8 cellular contexts compared by ENCODE assay signal in the genomic region with DNA sequence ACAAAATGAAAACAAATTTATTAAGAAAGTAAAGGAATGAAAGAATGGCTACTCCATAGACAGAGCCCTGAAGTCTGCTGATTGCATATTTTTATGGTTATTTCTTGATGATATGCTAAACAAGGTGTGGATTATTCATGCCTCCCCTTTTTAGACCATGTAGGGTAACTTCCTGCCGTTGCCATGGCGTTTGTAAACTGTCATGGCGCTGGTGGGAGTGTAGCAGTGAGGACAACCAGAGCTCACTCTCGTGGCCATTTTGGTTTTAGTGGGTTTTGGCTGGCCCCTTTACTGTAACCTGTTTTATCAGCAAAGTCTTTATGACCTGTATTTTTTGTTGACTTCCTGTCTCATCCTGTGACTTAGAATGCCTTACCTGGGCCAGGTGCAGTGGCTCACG. TPM values are rescaled to one million over a fixed set of nuclear protein-coding genes. Genes with fewer than 3 reads are reported as not detected.
DNase-seq lines count a peak whose midpoint lies in the region; ATAC-seq and TF ChIP-seq lines count a peak whose summit lies in the region.
"Not testable (repeated sequence)": the region's sequence is repeated elsewhere in the genome, so short reads cannot be mapped to it uniquely, and the experiment has no call there.

No MANE protein-coding gene starts in this region.

- TF ChIP-seq POLR2A in esophagus squamous epithelium (IDR thresholded peaks at IDR 0.05); transverse colon (IDR thresholded peaks at IDR 0.05): not testable (repeated sequence)

- H3K36me3 Mint-ChIP-seq in CD14-positive monocyte, result peaks cover 62 to 76% of the 10 kb centered on the region in 2 donors
- H3K36me3 Mint-ChIP-seq in activated T-helper 17 cell treated with anti-CD3 and anti-CD28 coated beads, Interleukin-2, amount 50 U/mL, for 72 hours (ENCODE audit: low read depth), result peaks cover 94% of the 10 kb centered on the region
- H3K36me3 Mint-ChIP-seq in MCF 10A (ENCODE audit: insufficient read depth, unreplicated experiment), result peaks cover 48% of the 10 kb centered on the region

- intact Hi-C loops in CD14-positive monocyte (cut with micrococcal nuclease); esophagus squamous epithelium (cut with DNase I); transverse colon (cut with DNase I; ENCODE audit: low total_unique reads): not testable (repeated sequence)
- intact Hi-C loops in MCF 10A (cut with micrococcal nuclease), result loop anchor here (5.0 kb wide), 1 partner anchor 48 kb away; no protein-coding TSS in a partner anchor

- H3K27ac Mint-ChIP-seq in CD14-positive monocyte, result peak overlapping the region in 6 of 7 donors; percentile 18 to 76 (median 55)
- H3K27ac Mint-ChIP-seq in activated T-helper 17 cell treated with anti-CD3 and anti-CD28 coated beads, Interleukin-2, amount 50 U/mL, for 72 hours, result not testable (repeated sequence)
- peak overlapping the region; percentile 59 for H3K27ac Mint-ChIP-seq in MCF 10A (ENCODE audit: low read depth, unreplicated experiment)

- CTCF ChIA-PET in RWPE1 (lab: Yijun Ruan, JAX) (interaction anchor here (0.7 kb wide), 1 partner anchor 54 kb away, joined by 3 read pairs; no protein-coding TSS in a partner anchor), MCF 10A (lab: Yijun Ruan, JAX) (interaction anchor here (1.4 kb wide), 1 partner anchor 23 kb away, joined by 3 read pairs; no protein-coding TSS in a partner anchor)

- H3K27ac ChIP-seq in RWPE1, result peak overlapping the region; percentile 93
- peak overlapping the region; percentile 50 to 85 (median 78) for H3K27ac ChIP-seq in esophagus squamous epithelium
- peak overlapping the region; percentile 62 to 66 for H3K27ac ChIP-seq in lung (ENCODE audit: low read depth in 1 of 2, low read length in 1 of 2)
- peak overlapping the region in 15 of 21 experiments; percentile 20 to 81 (median 67) for H3K27ac ChIP-seq in skin epidermis
- H3K27ac ChIP-seq in transverse colon, result peak overlapping the region; percentile 0 to 70 (median 67)

- H3K27me3 Mint-ChIP-seq in CD14-positive monocyte (ENCODE audit: low read depth in 3 of 3); activated T-helper 17 cell treated with anti-CD3 and anti-CD28 coated beads, Interleukin-2, amount 50 U/mL, for 72 hours; MCF 10A (ENCODE audit: insufficient read depth, unreplicated experiment): not testable (repeated sequence)

- POLR2A ChIA-PET in RWPE1 (lab: Yijun Ruan, JAX; ENCODE audit: low non-redundant PET), result not testable (repeated sequence)
- POLR2A ChIA-PET in MCF 10A (lab: Yijun Ruan, JAX), result interaction anchor here (1.4 to 11.5 kb wide), 5 partner anchors 9 to 79 kb away, joined by 3 to 199 read pairs (median 86); a partner anchor contains a TSS

- TF ChIP-seq EP300 in transverse colon (IDR thresholded peaks at IDR 0.05; ENCODE audit: low read depth), result not testable (repeated sequence)

- H3K9me3 ChIP-seq in esophagus squamous epithelium; lung (ENCODE audit: control insufficient read depth in 2 of 2, insufficient read depth in 1 of 2, low read length in 1 of 2); transverse colon: not testable (repeated sequence)

- not testable (repeated sequence) for BruUV-seq in MCF 10A (replicated peaks; lab: Mats Ljungman, UMichigan)

- H3K9me3 Mint-ChIP-seq in CD14-positive monocyte; activated T-helper 17 cell treated with anti-CD3 and anti-CD28 coated beads, Interleukin-2, amount 50 U/mL, for 72 hours: not testable (repeated sequence)
- peaks cover 14% of the 10 kb centered on the region for H3K9me3 Mint-ChIP-seq in MCF 10A (ENCODE audit: unreplicated experiment)

- H3K4me1 Mint-ChIP-seq in CD14-positive monocyte (peaks cover 41% of the 10 kb centered on the region), MCF 10A (ENCODE audit: insufficient read depth, unreplicated experiment) (peaks cover 51% of the 10 kb centered on the region)
- H3K4me1 Mint-ChIP-seq in activated T-helper 17 cell treated with anti-CD3 and anti-CD28 coated beads, Interleukin-2, amount 50 U/mL, for 72 hours, result peaks cover 61% of the 10 kb centered on the region

- H3K4me1 ChIP-seq in esophagus squamous epithelium (peaks cover 30 to 76% (median 41%) of the 10 kb centered on the region in 3 donors), lung (ENCODE audit: control insufficient read depth in 2 of 2, insufficient read depth in 2 of 2, low read length in 2 of 2) (peaks cover 14 to 43% of the 10 kb centered on the region in 2 donors), transverse colon (peaks cover 19 to 47% (median 34%) of the 10 kb centered on the region in 4 donors)

- 87 to 95% methylated on average over 4 of the region's 5 CpGs for WGBS in esophagus squamous epithelium, 2 donors
- 97% methylated on average over 5 of the region's 5 CpGs for WGBS in lung, 2 donors
- WGBS in transverse colon (ENCODE audit: low coverage in 1 of 2), 2 donors, result 88 to 90% methylated on average over 3 to 5 of the region's 5 CpGs

- in situ Hi-C loops in transverse colon (cut with MboI; ENCODE audit: low pct_ligation_motif_present in 1 of 4, low pct_unique_long_range_greater_than_20kb in 1 of 4, low sequenced_read_pairs in 3 of 4), result not testable (repeated sequence)

- not testable (repeated sequence) for ATAC-seq in activated T-helper 17 cell treated with anti-CD3 and anti-CD28 coated beads, Interleukin-2, amount 50 U/mL, for 72 hours (replicated peaks); lung (ENCODE audit: insufficient read depth, low FRiP score)

- not testable (repeated sequence) for H3K4me3 ChIP-seq in esophagus squamous epithelium, lung, skin epidermis, transverse colon

- DNase-seq in CD14-positive monocyte (ENCODE audit: low spot score); RWPE1 (ENCODE audit: low spot score); MCF 10A (ENCODE audit: unreplicated experiment); esophagus squamous epithelium (lab: John Stamatoyannopoulos, UW); lung (ENCODE audit: low spot score); transverse colon: not testable (repeated sequence)

- peaks cover 0 to 34% (median 8%) of the 10 kb centered on the region in 3 donors for H3K36me3 ChIP-seq in esophagus squamous epithelium
- H3K36me3 ChIP-seq in lung (ENCODE audit: control insufficient read depth in 2 of 2, insufficient read depth in 2 of 2, low read length in 2 of 2), result peaks cover 5 to 10% of the 10 kb centered on the region in 2 donors
- H3K36me3 ChIP-seq in transverse colon, result peaks cover 0 to 14% (median 4%) of the 10 kb centered on the region in 4 donors

- not testable (repeated sequence) for H3K27me3 ChIP-seq in esophagus squamous epithelium; lung (ENCODE audit: control insufficient read depth, insufficient read depth); transverse colon

- not testable (repeated sequence) for TF ChIP-seq CTCF in CD14-positive monocyte (IDR thresholded peaks at IDR 0.05); RWPE1 (conservative IDR thresholded peaks at IDR 0.05; ENCODE audit: low read depth); MCF 10A (IDR thresholded peaks at IDR 0.05; ENCODE audit: unreplicated experiment); esophagus squamous epithelium (IDR thresholded peaks at IDR 0.05); lung (IDR thresholded peaks at IDR 0.05; ENCODE audit: control extremely low read depth, extremely low read depth); transverse colon (IDR thresholded peaks at IDR 0.05)

- not testable (repeated sequence) for H3K4me3 Mint-ChIP-seq in CD14-positive monocyte; MCF 10A (ENCODE audit: unreplicated experiment)
- H3K4me3 Mint-ChIP-seq in activated T-helper 17 cell treated with anti-CD3 and anti-CD28 coated beads, Interleukin-2, amount 50 U/mL, for 72 hours, result peak overlapping the region; percentile 75

RNA-seq across cellular contexts. Expression of a gene that starts 17.5 kb away (rescaled TPM):
- polyA plus RNA-seq in CD14-positive monocyte (10 to 100 TPM; 30.5 to 36.7 TPM), lung (10 to 100 TPM in 1 of 2 donors, 1 to 10 TPM in 1; 6.2 to 15.5 TPM)
- total RNA-seq in activated T-helper 17 cell treated with anti-CD3 and anti-CD28 coated beads, Interleukin-2, amount 50 U/mL, for 72 hours, result 100 to 1,000 TPM in 1 of 2 donors, 10 to 100 TPM in 1; 31.6 to 159 TPM
- total RNA-seq in MCF 10A (2022) (34.9 and 64.0 TPM in 2 replicates), esophagus squamous epithelium (10 to 100 TPM; 19.1 to 41.1 (median 30.8) TPM), lung (10 to 100 TPM; 34.3 to 48.0 TPM), transverse colon (10 to 100 TPM; 38.9 to 64.1 (median 55.1) TPM)
